Comparison of ENCODE assay signal across 20 cellular contexts in the genomic region with DNA sequence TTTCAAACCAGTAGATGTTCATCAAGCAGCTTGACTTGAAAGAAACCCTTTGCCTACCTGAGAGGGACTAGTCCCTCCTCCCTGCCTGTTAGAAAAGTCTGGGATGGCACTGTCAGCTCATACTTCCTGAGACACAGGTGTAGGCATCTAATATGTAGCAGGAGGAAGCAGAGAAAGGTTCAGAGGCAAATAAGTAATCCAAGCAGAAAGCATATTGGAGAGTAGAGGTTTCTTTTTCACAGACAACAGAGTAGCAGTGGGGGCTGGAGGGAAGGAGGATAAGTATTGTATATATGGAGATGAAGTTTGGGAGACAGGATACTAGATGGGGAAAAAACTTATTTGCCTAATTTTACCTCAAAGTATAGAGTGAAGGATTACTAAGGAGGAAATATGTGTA.
DNase-seq lines count a peak whose midpoint lies in the region; ATAC-seq, FAIRE-seq and TF ChIP-seq lines count a peak whose summit lies in the region.
"Had no signal": no experiment of that assay in that cellular context is flagged by ENCODE, and none has a peak within 500 bp of the region (broad histone marks: within the 10 kb centered on the region; RNA-seq: fewer than 3 reads in every experiment).

No MANE protein-coding gene starts in this region.

- H3K9me2 ChIP-seq in Loucy (replicated peaks; ENCODE audit: low read depth, low read length): no peaks in the 10 kb centered on the region

- peaks cover 5% of the 10 kb centered on the region for H3K4me1 Mint-ChIP-seq in CD14-positive monocyte
- H3K4me1 Mint-ChIP-seq in stimulated activated memory B cell treated with anti-CD40 and anti-IgM and Interleukin-4, amounts not matched to agents 10 μg/mL and 1 μg/mL and 100 μg/mL, for 72 hours: no peaks in the 10 kb centered on the region
- peaks cover 19 to 21% of the 10 kb centered on the region in 2 donors for H3K4me1 Mint-ChIP-seq in natural killer cell treated with Interleukin-12 subunit alpha and Interleukin-12 subunit beta and Interleukin-15 and Interleukin-18, amount 100 ng/mL, for 72 hours (ENCODE audit: low read depth in 2 of 2)

- no peak overlapping the region for H3K4me3 Mint-ChIP-seq in CD14-positive monocyte
- H3K4me3 Mint-ChIP-seq in stimulated activated memory B cell treated with anti-CD40 and anti-IgM and Interleukin-4, amounts not matched to agents 10 μg/mL and 1 μg/mL and 100 μg/mL, for 72 hours: no peak overlapping the region
- H3K4me3 Mint-ChIP-seq in natural killer cell treated with Interleukin-12 subunit alpha and Interleukin-12 subunit beta and Interleukin-15 and Interleukin-18, amount 100 ng/mL, for 72 hours: no peak overlapping the region

- H3K79me2 ChIP-seq in Loucy (ENCODE audit: insufficient read depth, low read length): no peaks in the 10 kb centered on the region
- H3K79me2 ChIP-seq: hepatocyte had no signal

- H3K4me3 ChIP-seq in Loucy (ENCODE audit: low read length, poor library complexity, severe bottlenecking): no peak overlapping the region
- H3K4me3 ChIP-seq: ascending aorta, hepatocyte, SK-N-MC had no signal

- peak overlapping the region in 5 of 7 donors; percentile 20 to 61 (median 24) for H3K27ac Mint-ChIP-seq in CD14-positive monocyte
- no peak overlapping the region for H3K27ac Mint-ChIP-seq in stimulated activated memory B cell treated with anti-CD40 and anti-IgM and Interleukin-4, amounts not matched to agents 10 μg/mL and 1 μg/mL and 100 μg/mL, for 72 hours
- no peak overlapping the region for H3K27ac Mint-ChIP-seq in natural killer cell treated with Interleukin-12 subunit alpha and Interleukin-12 subunit beta and Interleukin-15 and Interleukin-18, amount 100 ng/mL, for 72 hours

- no peaks in the 10 kb centered on the region for H3K9me3 Mint-ChIP-seq in CD14-positive monocyte
- H3K9me3 Mint-ChIP-seq in stimulated activated memory B cell treated with anti-CD40 and anti-IgM and Interleukin-4, amounts not matched to agents 10 μg/mL and 1 μg/mL and 100 μg/mL, for 72 hours: no peaks in the 10 kb centered on the region
- H3K9me3 Mint-ChIP-seq in natural killer cell treated with Interleukin-12 subunit alpha and Interleukin-12 subunit beta and Interleukin-15 and Interleukin-18, amount 100 ng/mL, for 72 hours: no peaks in the 10 kb centered on the region

- peak; percentile 84 for FAIRE-seq in GM19239 (lab: Jason Lieb, UNC)

- no peak overlapping the region for H3K4me2 ChIP-seq in Loucy (ENCODE audit: low read depth, low read length, poor library complexity, severe bottlenecking)
- H3K4me2 ChIP-seq: hepatocyte had no signal

- no peak for DNase-seq in CD14-positive monocyte (ENCODE audit: low spot score)
- DNase-seq in GM19239 (ENCODE audit: insufficient read length, low spot score): no peak
- peak; percentile 41 for DNase-seq in kidney tubule cell (ENCODE audit: low spot score)
- no peak for DNase-seq in natural killer cell treated with Interleukin-12 subunit alpha and Interleukin-12 subunit beta and Interleukin-15 and Interleukin-18, amount 100 ng/mL, for 72 hours (ENCODE audit: low spot score)
- DNase-seq in globus pallidus (ENCODE audit: low spot score): no peak
- no peak for DNase-seq in NOMO-1 (lab: John Stamatoyannopoulos, UW; ENCODE audit: unreplicated experiment in 2 of 2)
- DNase-seq: activated CD4-positive, alpha-beta T cell treated with anti-CD3 and anti-CD28 coated beads for 48 hours; activated CD8-positive, alpha-beta memory T cell treated with anti-CD3 and anti-CD28 coated beads, Interleukin-2, amount 50 U/mL, for 48 hours; DMS79 treated with DMSO at 0.1 percent for 48 hours; islet precursor cell; mesendoderm; NCI-H146; stimulated activated CD4-positive, alpha-beta T cell treated with anti-CD3 and anti-CD28 coated beads, Interleukin-4, amount 100 ng/mL, for 4 hours; T1000 had no signal

- peaks cover 21% of the 10 kb centered on the region; the same call in 1 of the 2 replicates for H3K36me3 ChIP-seq in Loucy (ENCODE audit: insufficient read depth, low read length)

- no peak overlapping the region for H2AFZ ChIP-seq in Loucy (ENCODE audit: low read length)
- H2AFZ ChIP-seq: hepatocyte had no signal

- peak overlapping the region; percentile 15 for H3K9ac ChIP-seq in Loucy (ENCODE audit: low read depth, low read length, poor library complexity, severe bottlenecking)

- H3K9me3 ChIP-seq in Loucy (ENCODE audit: insufficient read depth, low read depth, low read length): no peaks in the 10 kb centered on the region
- H3K9me3 ChIP-seq: ascending aorta had no signal

- TF ChIP-seq CTCF in CD14-positive monocyte (IDR thresholded peaks at IDR 0.05) (no peak), Loucy (conservative IDR thresholded peaks at IDR 0.05; ENCODE audit: low read length) (no peak)

- peaks cover 44 to 51% of the 10 kb centered on the region in 2 donors for H3K36me3 Mint-ChIP-seq in CD14-positive monocyte
- no peaks in the 10 kb centered on the region for H3K36me3 Mint-ChIP-seq in stimulated activated memory B cell treated with anti-CD40 and anti-IgM and Interleukin-4, amounts not matched to agents 10 μg/mL and 1 μg/mL and 100 μg/mL, for 72 hours
- no peaks in the 10 kb centered on the region for H3K36me3 Mint-ChIP-seq in natural killer cell treated with Interleukin-12 subunit alpha and Interleukin-12 subunit beta and Interleukin-15 and Interleukin-18, amount 100 ng/mL, for 72 hours

- ATAC-seq in stimulated activated memory B cell treated with anti-CD40 and anti-IgM and Interleukin-4, amounts not matched to agents 10 μg/mL and 1 μg/mL and 100 μg/mL, for 72 hours: no peak
- ATAC-seq in natural killer cell treated with Interleukin-12 subunit alpha and Interleukin-12 subunit beta and Interleukin-15 and Interleukin-18, amount 100 ng/mL, for 72 hours: no peak
- ATAC-seq: Panc1 had no signal

- no peaks in the 10 kb centered on the region for H4K20me1 ChIP-seq in Loucy (ENCODE audit: insufficient read depth, low read length, poor library complexity, severe bottlenecking)

- H3K4me1 ChIP-seq in Loucy (ENCODE audit: insufficient read depth, low read length, poor library complexity, severe bottlenecking): peaks cover 11% of the 10 kb centered on the region

- H3K27me3 ChIP-seq in Loucy (ENCODE audit: insufficient read depth, low read length, poor library complexity, severe bottlenecking): no peaks in the 10 kb centered on the region
- H3K27me3 ChIP-seq: ascending aorta, hepatocyte had no signal

- no peaks in the 10 kb centered on the region for H3K27me3 Mint-ChIP-seq in CD14-positive monocyte (ENCODE audit: low read depth in 3 of 3)
- peaks cover 54% of the 10 kb centered on the region for H3K27me3 Mint-ChIP-seq in stimulated activated memory B cell treated with anti-CD40 and anti-IgM and Interleukin-4, amounts not matched to agents 10 μg/mL and 1 μg/mL and 100 μg/mL, for 72 hours
- no peaks in the 10 kb centered on the region for H3K27me3 Mint-ChIP-seq in natural killer cell treated with Interleukin-12 subunit alpha and Interleukin-12 subunit beta and Interleukin-15 and Interleukin-18, amount 100 ng/mL, for 72 hours

- intact Hi-C loops in CD14-positive monocyte (cut with micrococcal nuclease): loop anchor here in 1 of 2 donors (10.0 kb wide), 2 partner anchors 46 to 324 kb away; no protein-coding TSS in a partner anchor

- H3F3A ChIP-seq in Loucy (ENCODE audit: low read depth): no peaks in the 10 kb centered on the region

Comparison
In these comparisons a context has a peak if more than half of its experiments do, and no peak if none do; other contexts are left out.
1. H3K27ac Mint-ChIP-seq: peak in CD14-positive monocyte (5 of 7); none in stimulated activated memory B cell treated with anti-CD40 and anti-IgM and Interleukin-4, amounts not matched to agents 10 μg/mL and 1 μg/mL and 100 μg/mL, for 72 hours (single experiment) and natural killer cell treated with Interleukin-12 subunit alpha and Interleukin-12 subunit beta and Interleukin-15 and Interleukin-18, amount 100 ng/mL, for 72 hours (0 of 2).